9 cellular contexts compared by ENCODE assay signal in the genomic region with DNA sequence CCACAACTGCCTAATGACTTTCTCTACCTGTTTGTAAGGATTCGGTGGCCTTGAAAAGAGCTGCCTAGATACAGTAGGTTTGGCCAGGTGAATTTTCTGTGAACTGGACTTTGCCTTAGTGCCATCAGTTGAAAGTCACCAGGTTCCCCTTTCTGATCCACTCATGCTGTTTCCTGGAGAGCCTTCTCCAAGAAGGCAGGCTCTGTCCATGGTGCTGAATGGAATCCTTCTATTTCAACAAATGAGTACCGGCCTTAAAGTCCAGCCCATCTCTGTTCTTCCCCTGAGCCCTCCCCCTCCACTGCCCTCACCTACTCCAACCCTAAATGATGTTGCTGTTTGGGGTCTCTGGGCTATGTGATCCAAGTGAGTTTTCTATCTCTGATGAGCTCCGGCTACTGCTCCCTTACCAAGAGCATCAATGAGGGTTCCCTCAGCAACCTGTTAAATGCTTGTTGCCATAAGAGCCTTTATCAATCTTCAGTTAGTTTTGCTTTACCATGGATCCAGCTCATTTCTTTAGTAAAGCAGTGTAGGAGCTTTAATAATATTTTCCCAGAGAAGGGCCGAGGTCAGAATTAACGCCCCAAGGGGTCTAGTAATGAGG.
DNase-seq lines count a peak whose midpoint lies in the region; ATAC-seq, FAIRE-seq and TF ChIP-seq lines count a peak whose summit lies in the region.
"Had no signal": no experiment of that assay in that cellular context is flagged by ENCODE, and none has a peak within 500 bp of the region (broad histone marks: within the 10 kb centered on the region; RNA-seq: fewer than 3 reads in every experiment).

No MANE protein-coding gene starts in this region.

- DNase-seq in CD1c-positive myeloid dendritic cell (ENCODE audit: extremely low spot score) = peak; percentile 68
- peak; percentile 17 for DNase-seq in HTR-8/SVneo (ENCODE audit: insufficient read length, low spot score)
- peak; percentile 62 for DNase-seq in WTC11 (ENCODE audit: low spot score)
- DNase-seq in iris pigment epithelial cell (ENCODE audit: low read depth) = peak; percentile 57
- DNase-seq in NCI-H446 (lab: John Stamatoyannopoulos, UW) = no peak
- no peak for DNase-seq in NCI-H2171 (lab: John Stamatoyannopoulos, UW)
- no peak for DNase-seq in NCI-H524 (lab: John Stamatoyannopoulos, UW)
- DNase-seq in OCI-M2 (lab: John Stamatoyannopoulos, UW; ENCODE audit: unreplicated experiment) = no peak

- FAIRE-seq in HTR-8/SVneo (lab: Jason Lieb, UNC) = no peak

- TF ChIP-seq CTCF in WTC11 (IDR thresholded peaks at IDR 0.05) = no peak

- H3K36me3 Mint-ChIP-seq in WTC11 = no peaks in the 10 kb centered on the region

- H3K27me3 Mint-ChIP-seq in WTC11 (ENCODE audit: low read depth) = peaks cover 5% of the 10 kb centered on the region; the same call in 1 of the 2 replicates

- H3K4me1 Mint-ChIP-seq in WTC11 = no peaks in the 10 kb centered on the region
- H3K4me1 Mint-ChIP-seq: central memory CD8-positive, alpha-beta T cell had no signal

- POLR2A ChIA-PET in WTC11 (lab: Charles Lee) = no interaction called here

- H3K9me3 Mint-ChIP-seq in WTC11 = no peaks in the 10 kb centered on the region
- H3K9me3 Mint-ChIP-seq: central memory CD8-positive, alpha-beta T cell had no signal

- H3K4me3 Mint-ChIP-seq in WTC11 = no peak overlapping the region
- H3K4me3 Mint-ChIP-seq: central memory CD8-positive, alpha-beta T cell had no signal

- ATAC-seq in WTC11 = no peak

- CTCF ChIA-PET in WTC11 (lab: Charles Lee) = no interaction called here

- no peak overlapping the region for H3K27ac Mint-ChIP-seq in WTC11

TF ChIP-seq in WTC11, 78 proteins besides CTCF, POLR2A, EP300 and RAD21:
- peak; percentile 33; the same call in 1 of the 2 replicates for TF ChIP-seq ETV6 (CRISPR knock-in tag; IDR thresholded peaks at IDR 0.05)
- TF ChIP-seq, protein P1, sequence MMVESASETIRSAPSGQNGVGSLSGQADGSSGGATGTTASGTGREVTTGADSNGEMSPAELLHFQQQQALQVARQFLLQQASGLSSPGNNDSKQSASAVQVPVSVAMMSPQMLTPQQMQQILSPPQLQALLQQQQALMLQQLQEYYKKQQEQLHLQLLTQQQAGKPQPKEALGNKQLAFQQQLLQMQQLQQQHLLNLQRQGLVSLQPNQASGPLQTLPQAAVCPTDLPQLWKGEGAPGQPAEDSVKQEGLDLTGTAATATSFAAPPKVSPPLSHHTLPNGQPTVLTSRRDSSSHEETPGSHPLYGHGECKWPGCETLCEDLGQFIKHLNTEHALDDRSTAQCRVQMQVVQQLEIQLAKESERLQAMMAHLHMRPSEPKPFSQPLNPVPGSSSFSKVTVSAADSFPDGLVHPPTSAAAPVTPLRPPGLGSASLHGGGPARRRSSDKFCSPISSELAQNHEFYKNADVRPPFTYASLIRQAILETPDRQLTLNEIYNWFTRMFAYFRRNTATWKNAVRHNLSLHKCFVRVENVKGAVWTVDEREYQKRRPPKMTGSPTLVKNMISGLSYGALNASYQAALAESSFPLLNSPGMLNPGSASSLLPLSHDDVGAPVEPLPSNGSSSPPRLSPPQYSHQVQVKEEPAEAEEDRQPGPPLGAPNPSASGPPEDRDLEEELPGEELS (CRISPR knock-in tag; IDR thresholded peaks at IDR 0.05) = 0 out of 2 replicates have a peak, but pooled peaks have one; percentile 47
- no peak for TF ChIP-seq RELA (CRISPR knock-in tag; IDR thresholded peaks at IDR 0.05; ENCODE audit: borderline replicate concordance)
- TF ChIP-seq NFE2L1 (CRISPR knock-in tag; IDR thresholded peaks at IDR 0.05) = 0 out of 2 replicates have a peak, but pooled peaks have one; percentile 36

Comparison
In these comparisons a context has a peak if more than half of its experiments do, and no peak if none do; other contexts are left out.
1. DNase-seq: peak in CD1c-positive myeloid dendritic cell (single experiment), HTR-8/SVneo (single experiment), WTC11 (single experiment) and iris pigment epithelial cell (single experiment); none in NCI-H446 (0 of 2), NCI-H2171 (single experiment), NCI-H524 (0 of 2) and OCI-M2 (single experiment).